ENCODE assay signal across 20 cellular contexts in the genomic region with DNA sequence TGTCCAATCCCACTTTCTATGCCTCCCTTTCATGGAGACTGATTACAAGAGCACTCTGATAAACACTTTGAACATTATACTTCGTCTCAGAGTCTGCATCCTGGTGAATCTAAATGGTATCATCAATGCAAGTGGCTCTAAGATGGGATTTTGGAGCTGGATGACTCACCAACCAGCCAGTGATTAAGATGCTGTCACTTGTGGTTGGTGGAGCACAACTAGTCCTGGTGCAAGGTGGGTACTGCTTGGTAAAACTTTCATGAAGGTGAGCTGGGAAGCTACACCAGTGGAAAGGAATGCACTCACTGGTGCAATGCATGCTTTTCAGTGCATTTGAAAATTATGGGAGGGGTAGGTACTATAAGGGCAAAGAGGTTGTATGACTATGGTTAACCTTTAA.
A peak's percentile ranks its signal among the peaks of the same experiment; 100 is the strongest.
DNase-seq lines count a peak whose midpoint lies in the region; ATAC-seq and TF ChIP-seq lines count a peak whose summit lies in the region.
"Had no signal": no experiment of that assay in that cellular context is flagged by ENCODE, and none has a peak within 500 bp of the region (broad histone marks: within the 10 kb centered on the region; RNA-seq: fewer than 3 reads in every experiment).

No MANE protein-coding gene starts in this region.

- H3K4me1 ChIP-seq in foreskin keratinocyte (no peaks in the 10 kb centered on the region), adrenal gland (replicated peaks in 1 of 2) (no peaks in the 10 kb centered on the region)
- H3K4me1 ChIP-seq: A549 had no signal

- no peaks in the 10 kb centered on the region for H3K4me1 Mint-ChIP-seq in activated naive CD4-positive, alpha-beta T cell treated with anti-CD3 and anti-CD28 coated beads for 36 hours (ENCODE audit: low read depth)
- no peaks in the 10 kb centered on the region for H3K4me1 Mint-ChIP-seq in activated naive CD8-positive, alpha-beta T cell treated with anti-CD3 and anti-CD28 coated beads for 36 hours

- H3K27me3 Mint-ChIP-seq in activated naive CD4-positive, alpha-beta T cell treated with anti-CD3 and anti-CD28 coated beads for 36 hours (ENCODE audit: low read depth): no peaks in the 10 kb centered on the region
- H3K27me3 Mint-ChIP-seq in activated naive CD8-positive, alpha-beta T cell treated with anti-CD3 and anti-CD28 coated beads for 36 hours: no peaks in the 10 kb centered on the region
- H3K27me3 Mint-ChIP-seq: CD4-positive, alpha-beta T cell had no signal

- H3K9me3 ChIP-seq in adrenal gland (replicated peaks in 1 of 3): no peaks in the 10 kb centered on the region
- H3K9me3 ChIP-seq: A549 had no signal

- H3K36me3 ChIP-seq in adrenal gland (replicated peaks in 1 of 2): no peaks in the 10 kb centered on the region

- H3K36me3 Mint-ChIP-seq in activated naive CD4-positive, alpha-beta T cell treated with anti-CD3 and anti-CD28 coated beads for 36 hours (ENCODE audit: low read depth): no peaks in the 10 kb centered on the region
- H3K36me3 Mint-ChIP-seq in activated naive CD8-positive, alpha-beta T cell treated with anti-CD3 and anti-CD28 coated beads for 36 hours: no peaks in the 10 kb centered on the region

- WGBS in adrenal gland, 4 donors: 89 to 100% (median 93%) methylated on average over 1 of the region's 1 CpG

- no peak overlapping the region for H3K4me3 Mint-ChIP-seq in activated naive CD4-positive, alpha-beta T cell treated with anti-CD3 and anti-CD28 coated beads for 36 hours
- H3K4me3 Mint-ChIP-seq in activated naive CD8-positive, alpha-beta T cell treated with anti-CD3 and anti-CD28 coated beads for 36 hours: no peak overlapping the region
- H3K4me3 Mint-ChIP-seq: CD4-positive, alpha-beta T cell had no signal

- H3K4me3 ChIP-seq in adrenal gland: no peak overlapping the region
- H3K4me3 ChIP-seq: A549, GM12878 had no signal

- TF ChIP-seq CTCF in foreskin keratinocyte (conservative IDR thresholded peaks at IDR 0.05): no peak
- no peak for TF ChIP-seq CTCF in adrenal gland (IDR thresholded peaks at IDR 0.05)

- no peak overlapping the region for H3K27ac Mint-ChIP-seq in activated naive CD4-positive, alpha-beta T cell treated with anti-CD3 and anti-CD28 coated beads for 36 hours
- peak overlapping the region; percentile 12 for H3K27ac Mint-ChIP-seq in activated naive CD8-positive, alpha-beta T cell treated with anti-CD3 and anti-CD28 coated beads for 36 hours
- H3K27ac Mint-ChIP-seq: CD4-positive, alpha-beta T cell had no signal

- CTCF ChIA-PET in activated naive CD4-positive, alpha-beta T cell treated with anti-CD3 and anti-CD28 coated beads for 36 hours (lab: Charles Lee): no interaction called here

- no peaks in the 10 kb centered on the region for H3K27me3 ChIP-seq in foreskin keratinocyte
- H3K27me3 ChIP-seq in adrenal gland: no peaks in the 10 kb centered on the region

- H3K9me3 Mint-ChIP-seq in activated naive CD4-positive, alpha-beta T cell treated with anti-CD3 and anti-CD28 coated beads for 36 hours: no peaks in the 10 kb centered on the region
- H3K9me3 Mint-ChIP-seq in activated naive CD8-positive, alpha-beta T cell treated with anti-CD3 and anti-CD28 coated beads for 36 hours: no peaks in the 10 kb centered on the region
- H3K9me3 Mint-ChIP-seq: CD4-positive, alpha-beta T cell had no signal

- no peak for TF ChIP-seq POLR2A in adrenal gland (IDR thresholded peaks at IDR 0.05)

- H3K27ac ChIP-seq in foreskin keratinocyte (no peak overlapping the region), adrenal gland (no peak overlapping the region)
- H3K27ac ChIP-seq: A549, RWPE1 had no signal

- peak; percentile 9 for DNase-seq in activated naive CD4-positive, alpha-beta T cell treated with anti-CD3 and anti-CD28 coated beads for 36 hours
- no peak for DNase-seq in activated naive CD4-positive, alpha-beta T cell treated with Interleukin-2 at 50 U/mL for 16 hours
- no peak for DNase-seq in activated naive CD8-positive, alpha-beta T cell treated with anti-CD3 and anti-CD28 coated beads for 36 hours
- DNase-seq in foreskin keratinocyte (peak in 1 of 2 donors; percentile 28), adrenal gland (no peak)
- DNase-seq: CD4-positive, alpha-beta T cell; DMS153; GOT3; KBM-7; MV-4-11; NCI-H187; NCI-H2107; NCI-H226; NCI-H524 treated with DMSO at 0.1 percent for 48 hours; SIG-M5 had no signal

- ATAC-seq in foreskin keratinocyte: peak; percentile 85
- ATAC-seq in GM21529 (IDR thresholded peaks at IDR 0.05; ENCODE audit: unreplicated experiment): no peak
- no peak for ATAC-seq in HG02642 (IDR thresholded peaks at IDR 0.05; ENCODE audit: poor library complexity, unreplicated experiment)
- ATAC-seq: A549, GM12878 had no signal

- intact Hi-C loops in activated naive CD4-positive, alpha-beta T cell treated with anti-CD3 and anti-CD28 coated beads for 36 hours (cut with micrococcal nuclease): no loop called here
- intact Hi-C loops in adrenal gland (cut with DNase I): no loop called here
